Comparison of ENCODE assay signal across 20 cellular contexts in the genomic region with DNA sequence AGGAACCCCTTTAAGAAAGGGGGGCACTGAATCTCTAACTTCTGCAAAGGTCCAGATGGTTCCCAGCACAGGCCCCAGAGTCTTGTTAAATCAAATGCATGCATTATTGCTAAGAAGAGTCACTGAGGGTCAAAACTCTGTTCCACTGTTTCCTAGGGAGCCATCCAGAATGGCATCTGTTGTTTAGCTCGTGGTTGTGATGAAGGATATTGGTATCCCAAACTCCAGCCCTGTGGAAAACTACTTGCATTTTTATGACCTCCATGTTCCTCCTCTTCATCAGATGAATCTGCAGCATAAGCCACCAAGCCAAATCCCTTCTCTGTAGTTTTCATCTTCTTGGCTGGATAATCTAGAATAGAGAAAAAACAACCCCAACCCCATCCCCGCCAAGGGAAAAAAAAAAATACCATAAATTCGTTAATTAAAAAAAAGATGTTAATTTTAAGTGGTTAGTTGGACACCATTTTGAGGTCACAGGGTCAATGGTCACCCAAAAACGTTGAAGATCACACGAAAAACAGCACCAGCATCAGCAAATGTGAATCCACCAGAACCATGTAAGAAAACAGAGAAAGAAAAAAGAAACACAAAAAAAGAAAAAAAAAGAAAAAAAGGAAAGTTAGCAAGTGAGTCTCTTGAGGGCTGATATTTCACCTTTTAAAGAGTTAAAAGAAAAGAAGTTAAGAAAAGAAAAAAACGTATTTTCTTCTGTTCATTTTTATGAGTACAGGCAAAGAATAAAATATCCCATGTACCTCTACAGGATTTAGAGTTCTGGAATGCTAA. TPM values are rescaled to one million over a fixed set of nuclear protein-coding genes. Genes with fewer than 3 reads are reported as not detected.
DNase-seq lines count a peak whose midpoint lies in the region; ATAC-seq and TF ChIP-seq lines count a peak whose summit lies in the region.
"Had no signal": no experiment of that assay in that cellular context is flagged by ENCODE, and none has a peak within 500 bp of the region (broad histone marks: within the 10 kb centered on the region; RNA-seq: fewer than 3 reads in every experiment).

No MANE protein-coding gene starts in this region.

- DNase-seq in activated naive CD8-positive, alpha-beta T cell treated with anti-CD3 and anti-CD28 coated beads, Interleukin-2, amount 50 U/mL, for 24 hours: no peak
- peak; percentile 27 for DNase-seq in HT1080 (ENCODE audit: low read depth)
- DNase-seq in central memory CD8-positive, alpha-beta T cell (ENCODE audit: low spot score in 2 of 2): no peak
- DNase-seq in renal cortical epithelial cell (ENCODE audit: low read depth): peak; percentile 29
- no peak for DNase-seq in transverse colon
- no peak for DNase-seq in SW 1271 (lab: John Stamatoyannopoulos, UW)
- no peak for DNase-seq in suprapubic skin (ENCODE audit: low spot score in 2 of 2)
- DNase-seq: activated CD4-positive, alpha-beta T cell treated with anti-CD3 and anti-CD28 coated beads for 1 hour; heart left ventricle; MM.1S; NCI-H187 treated with DMSO at 0.1 percent for 48 hours; NCI-H446; nephron progenitor cell; NK-92 treated with Interleukin-12 subunit alpha and Interleukin-12 subunit beta, amount 100 ng/mL, for 24 hours; psoas muscle; stomach; uterus had no signal

- peaks cover 23% of the 10 kb centered on the region for H3K4me1 Mint-ChIP-seq in activated naive CD8-positive, alpha-beta T cell (ENCODE audit: low read depth)
- peaks cover 30% of the 10 kb centered on the region for H3K4me1 Mint-ChIP-seq in activated naive CD8-positive, alpha-beta T cell treated with anti-CD3 and anti-CD28 coated beads, Interleukin-2, amount 50 U/mL, for 24 hours
- H3K4me1 Mint-ChIP-seq in central memory CD8-positive, alpha-beta T cell: peaks cover 27% of the 10 kb centered on the region

- TF ChIP-seq CTCF in transverse colon (IDR thresholded peaks at IDR 0.05) (no peak), suprapubic skin (IDR thresholded peaks at IDR 0.05) (no peak)

- no peak for ATAC-seq in activated naive CD8-positive, alpha-beta T cell treated with anti-CD3 and anti-CD28 coated beads, Interleukin-2, amount 50 U/mL, for 24 hours
- ATAC-seq in central memory CD8-positive, alpha-beta T cell (replicated peaks; ENCODE audit: extremely low read depth, poor library complexity, severe bottlenecking): no peak
- ATAC-seq: heart left ventricle, psoas muscle had no signal

- peak overlapping the region; percentile 68 for H3K27ac Mint-ChIP-seq in activated naive CD8-positive, alpha-beta T cell
- H3K27ac Mint-ChIP-seq in activated naive CD8-positive, alpha-beta T cell treated with anti-CD3 and anti-CD28 coated beads, Interleukin-2, amount 50 U/mL, for 24 hours: no peak overlapping the region
- peak overlapping the region; percentile 45 for H3K27ac Mint-ChIP-seq in central memory CD8-positive, alpha-beta T cell (ENCODE audit: low read depth)

- TF ChIP-seq POLR2A in transverse colon (IDR thresholded peaks at IDR 0.05) (no peak), suprapubic skin (IDR thresholded peaks at IDR 0.05) (no peak)

- no peak overlapping the region for H3K4me3 Mint-ChIP-seq in activated naive CD8-positive, alpha-beta T cell
- no peak overlapping the region for H3K4me3 Mint-ChIP-seq in activated naive CD8-positive, alpha-beta T cell treated with anti-CD3 and anti-CD28 coated beads, Interleukin-2, amount 50 U/mL, for 24 hours
- no peak overlapping the region for H3K4me3 Mint-ChIP-seq in central memory CD8-positive, alpha-beta T cell
- H3K4me3 Mint-ChIP-seq: nephron progenitor cell; T-helper 2 cell treated with Interferon-gamma antibody and Interleukin-4, amounts not matched to agents 5 μg/mL and 100 μg/mL, for 36 hours had no signal

- H3K27ac ChIP-seq in transverse colon (no peak overlapping the region), suprapubic skin (no peak overlapping the region)
- H3K27ac ChIP-seq: heart left ventricle, uterus had no signal

- H3K9me3 ChIP-seq in transverse colon (no peaks in the 10 kb centered on the region), suprapubic skin (no peaks in the 10 kb centered on the region)
- H3K9me3 ChIP-seq: heart left ventricle, psoas muscle, stomach, uterus had no signal

- in situ Hi-C loops in transverse colon (cut with MboI; ENCODE audit: low pct_ligation_motif_present in 1 of 4, low pct_unique_long_range_greater_than_20kb in 1 of 4, low sequenced_read_pairs in 3 of 4): no loop called here

- intact Hi-C loops in transverse colon (cut with DNase I; ENCODE audit: low total_unique reads): no loop called here

- no peaks in the 10 kb centered on the region for H3K27me3 Mint-ChIP-seq in activated naive CD8-positive, alpha-beta T cell
- no peaks in the 10 kb centered on the region for H3K27me3 Mint-ChIP-seq in activated naive CD8-positive, alpha-beta T cell treated with anti-CD3 and anti-CD28 coated beads, Interleukin-2, amount 50 U/mL, for 24 hours
- H3K27me3 Mint-ChIP-seq in central memory CD8-positive, alpha-beta T cell: no peaks in the 10 kb centered on the region

- no peaks in the 10 kb centered on the region for H3K27me3 ChIP-seq in transverse colon
- H3K27me3 ChIP-seq in suprapubic skin: no peaks in the 10 kb centered on the region
- H3K27me3 ChIP-seq: heart left ventricle, stomach, uterus had no signal

- peaks cover 0 to 20% (median 17%) of the 10 kb centered on the region in 4 donors for H3K4me1 ChIP-seq in transverse colon
- H3K4me1 ChIP-seq in suprapubic skin: peaks cover 21% of the 10 kb centered on the region
- H3K4me1 ChIP-seq: uterus had no signal

- H3K9me3 Mint-ChIP-seq in activated naive CD8-positive, alpha-beta T cell (ENCODE audit: low read depth): no peaks in the 10 kb centered on the region
- no peaks in the 10 kb centered on the region for H3K9me3 Mint-ChIP-seq in activated naive CD8-positive, alpha-beta T cell treated with anti-CD3 and anti-CD28 coated beads, Interleukin-2, amount 50 U/mL, for 24 hours
- H3K9me3 Mint-ChIP-seq in central memory CD8-positive, alpha-beta T cell: no peaks in the 10 kb centered on the region
- H3K9me3 Mint-ChIP-seq: nephron progenitor cell; T-helper 2 cell treated with Interferon-gamma antibody and Interleukin-4, amounts not matched to agents 5 μg/mL and 100 μg/mL, for 36 hours had no signal

- 47 to 68% methylated on average over 3 to 6 of the region's 6 CpGs for WGBS in transverse colon (ENCODE audit: low coverage in 1 of 2), 2 donors
- 71% methylated on average over 6 of the region's 6 CpGs for WGBS in suprapubic skin

- peaks cover 9% of the 10 kb centered on the region for H3K36me3 Mint-ChIP-seq in activated naive CD8-positive, alpha-beta T cell
- H3K36me3 Mint-ChIP-seq in activated naive CD8-positive, alpha-beta T cell treated with anti-CD3 and anti-CD28 coated beads, Interleukin-2, amount 50 U/mL, for 24 hours (ENCODE audit: low read depth): peaks cover 70% of the 10 kb centered on the region
- peaks cover 76% of the 10 kb centered on the region for H3K36me3 Mint-ChIP-seq in central memory CD8-positive, alpha-beta T cell (ENCODE audit: insufficient read depth)

- no peak overlapping the region for H3K4me3 ChIP-seq in transverse colon
- no peak overlapping the region for H3K4me3 ChIP-seq in suprapubic skin
- H3K4me3 ChIP-seq: heart left ventricle, psoas muscle, stomach, uterus had no signal

- H3K36me3 ChIP-seq in transverse colon: peaks cover 0 to 71% (median 29%) of the 10 kb centered on the region in 4 donors
- peaks cover 69% of the 10 kb centered on the region for H3K36me3 ChIP-seq in suprapubic skin
- H3K36me3 ChIP-seq: uterus had no signal

- TF ChIP-seq EP300 in transverse colon (IDR thresholded peaks at IDR 0.05; ENCODE audit: low read depth) (no peak), suprapubic skin (IDR thresholded peaks at IDR 0.05) (no peak)

RNA-seq across cellular contexts. Expression of a gene that starts 3.0 kb away (rescaled TPM):
- 9.1 and 10.1 TPM in 2 replicates for total RNA-seq in HT1080 (2014; rRNA removed; shearing (Covaris generic))
- 7.3 and 10.8 TPM in 2 replicates for polyA plus RNA-seq in HT1080 (2015; cell fraction: cytosol; rRNA removed)
- 14.0 and 20.3 TPM in 2 replicates for polyA plus RNA-seq in HT1080 (2015; cell fraction: nucleus; rRNA removed)
- total RNA-seq in renal cortical epithelial cell (38.4 and 88.2 TPM in 2 replicates), transverse colon (10 to 100 TPM in 3 of 4 donors, 1 to 10 TPM in 1; 6.4 to 23.7 (median 17.0) TPM), suprapubic skin (10 to 100 TPM; 18.1 to 30.8 (median 23.8) TPM)

RNA-seq across cellular contexts. Expression of a gene that starts 20.1 kb away (rescaled TPM):
- 31.2 and 36.2 TPM in 2 replicates for total RNA-seq in HT1080 (2014; rRNA removed; shearing (Covaris generic))
- 32.6 and 33.2 TPM in 2 replicates for polyA plus RNA-seq in HT1080 (2015; cell fraction: cytosol; rRNA removed)
- polyA plus RNA-seq in HT1080 (2015; cell fraction: nucleus; rRNA removed): 267 and 335 TPM in 2 replicates
- total RNA-seq in renal cortical epithelial cell (16.8 and 39.1 TPM in 2 replicates), transverse colon (100 to 1,000 TPM in 2 of 4 donors, 10 to 100 TPM in 2; 76.2 to 158 (median 98.7) TPM), suprapubic skin (100 to 1,000 TPM in 1 of 4 donors, 10 to 100 TPM in 3; 33.6 to 116 (median 50.3) TPM)

RNA-seq across cellular contexts. Expression of a gene that starts 27.3 kb away (rescaled TPM):
- total RNA-seq in HT1080 (2014; rRNA removed; shearing (Covaris generic)): 0.55 TPM in 1 of 2 replicates, not detected in the other
- 0.12 TPM in 1 of 2 replicates, not detected in the other for polyA plus RNA-seq in HT1080 (2015; cell fraction: cytosol; rRNA removed)
- polyA plus RNA-seq in HT1080 (2015; cell fraction: nucleus; rRNA removed): 0.10 TPM in 1 of 2 replicates, not detected in the other
- not detected in 2 replicates for total RNA-seq in renal cortical epithelial cell
- total RNA-seq in transverse colon: 10 to 100 TPM in 1 of 4 donors, 1 to 10 TPM in 2, under 1 TPM in 1; 0.80 to 11.6 (median 2.5) TPM
- total RNA-seq in suprapubic skin: not detected
- total RNA-seq: H4, heart left ventricle, psoas muscle, uterus had no signal
- polyA plus RNA-seq: psoas muscle, stomach had no signal

RNA-seq across cellular contexts. Expression of a gene that starts 54.8 kb away (rescaled TPM):
- total RNA-seq in HT1080 (2014; rRNA removed; shearing (Covaris generic)): 15.0 and 16.9 TPM in 2 replicates
- polyA plus RNA-seq in HT1080 (2015; cell fraction: cytosol; rRNA removed): 8.4 and 11.8 TPM in 2 replicates
- 28.6 and 30.5 TPM in 2 replicates for polyA plus RNA-seq in HT1080 (2015; cell fraction: nucleus; rRNA removed)
- total RNA-seq in renal cortical epithelial cell (20.3 and 35.1 TPM in 2 replicates), transverse colon (1 to 10 TPM; 2.2 to 5.9 (median 3.6) TPM), suprapubic skin (1 to 10 TPM; 2.2 to 3.3 (median 2.7) TPM)

RNA-seq across cellular contexts. Expression of a gene that starts 57.1 kb away (rescaled TPM):
- total RNA-seq in HT1080 (2014; rRNA removed; shearing (Covaris generic)): 16.2 and 16.9 TPM in 2 replicates
- polyA plus RNA-seq in HT1080 (2015; cell fraction: cytosol; rRNA removed): 7.7 and 10.0 TPM in 2 replicates
- 51.4 and 60.3 TPM in 2 replicates for polyA plus RNA-seq in HT1080 (2015; cell fraction: nucleus; rRNA removed)
- 17.4 and 46.1 TPM in 2 replicates for total RNA-seq in renal cortical epithelial cell
- total RNA-seq in transverse colon: 10 to 100 TPM; 36.3 to 75.6 (median 45.6) TPM
- 10 to 100 TPM; 27.5 to 82.6 (median 43.2) TPM for total RNA-seq in suprapubic skin

Comparison
In these comparisons a context has a peak if more than half of its experiments do, and no peak if none do; other contexts are left out.
1. DNase-seq: peak in HT1080 (single experiment) and renal cortical epithelial cell (single experiment); none in activated naive CD8-positive, alpha-beta T cell treated with anti-CD3 and anti-CD28 coated beads, Interleukin-2, amount 50 U/mL, for 24 hours (single experiment), central memory CD8-positive, alpha-beta T cell (0 of 2), transverse colon (single experiment), SW 1271 (0 of 2) and suprapubic skin (0 of 2).